Comparison of ENCODE assay signal across 1 cellular context in the genomic region with DNA sequence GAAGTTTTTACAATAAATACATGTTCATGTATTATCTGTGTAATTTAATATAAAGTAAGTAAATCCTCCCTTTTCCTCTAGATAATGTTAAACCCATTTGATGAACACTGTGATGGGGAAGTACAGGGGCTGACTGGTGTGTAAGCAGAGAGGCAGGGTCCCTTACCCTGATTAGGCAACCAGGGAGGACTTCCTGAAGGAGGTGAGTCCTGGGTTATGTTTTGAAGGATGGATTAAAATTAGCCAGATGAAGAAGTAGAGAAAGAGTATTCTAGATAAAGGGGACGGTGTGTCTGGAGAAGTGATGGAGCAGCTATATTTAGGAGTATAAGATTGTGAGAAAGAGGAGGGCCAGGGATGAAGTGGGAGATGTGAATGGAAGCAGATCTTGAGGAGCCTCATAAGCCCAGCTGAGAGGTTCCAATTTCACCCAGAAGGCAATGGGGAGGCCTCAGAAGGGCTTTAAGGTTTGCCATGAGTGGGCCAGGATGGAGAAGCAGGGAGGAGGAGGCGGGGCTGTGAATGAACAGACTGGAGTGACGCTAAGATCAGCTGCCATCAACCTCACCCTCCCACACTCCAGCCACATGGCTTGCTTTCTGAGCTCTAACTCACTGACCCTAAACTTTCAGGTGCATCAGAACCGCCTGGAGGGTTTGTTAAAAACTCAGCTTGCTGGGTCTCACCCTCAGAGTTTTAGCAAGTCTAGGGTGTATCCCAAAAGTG.
TF ChIP-seq lines count a peak whose summit lies in the region.

No MANE protein-coding gene starts in this region.

TF ChIP-seq in H1, 55 proteins besides CTCF, POLR2A, EP300 and RAD21:
- TF ChIP-seq SRF (IDR thresholded peaks at IDR 0.05; ENCODE audit: low read depth, low read length) = no peak
- no peak for TF ChIP-seq JUND (IDR thresholded peaks at IDR 0.05; ENCODE audit: low read length)
- no peak for TF ChIP-seq PHF8 (conservative IDR thresholded peaks at IDR 0.05; ENCODE audit: low read depth, low read length)
- TF ChIP-seq CTBP2 (IDR thresholded peaks at IDR 0.05; ENCODE audit: borderline replicate concordance, insufficient read depth, insufficient read length, low read length) = no peak
- TF ChIP-seq CBX5 (IDR thresholded peaks at IDR 0.05; ENCODE audit: low read depth, low read length) = no peak
- no peak for TF ChIP-seq TEAD4 (IDR thresholded peaks at IDR 0.05; ENCODE audit: low read depth, low read length)
